1 cellular context compared by ENCODE assay signal in genomic region chr10:49113741-49114141, GRCh38.
TF ChIP-seq lines count a peak whose summit lies in the region.

No MANE protein-coding gene starts in this region.

TF ChIP-seq in IMR-90, 13 proteins besides CTCF, POLR2A, EP300 and RAD21 (continued from another document):
- TF ChIP-seq MXI1 (IDR thresholded peaks at IDR 0.05; ENCODE audit: borderline replicate concordance, low read depth, low read length) (no peak), MAFK (IDR thresholded peaks at IDR 0.05; ENCODE audit: low read depth, low read length) (no peak), RCOR1 (IDR thresholded peaks at IDR 0.05; ENCODE audit: insufficient replicate concordance, low read length) (no peak), FOS (IDR thresholded peaks at IDR 0.05; ENCODE audit: low read depth, low read length) (no peak), ELK1 (IDR thresholded peaks at IDR 0.05; ENCODE audit: borderline replicate concordance, low read depth, low read length) (no peak), SMC3 (IDR thresholded peaks at IDR 0.05; ENCODE audit: low read depth, low read length) (no peak), BHLHE40 (IDR thresholded peaks at IDR 0.05; ENCODE audit: low read depth, low read length) (no peak), CHD1 (IDR thresholded peaks at IDR 0.05; ENCODE audit: low read depth, low read length) (no peak), USF2 (IDR thresholded peaks at IDR 0.05; ENCODE audit: low read depth, low read length) (no peak), NFE2L2 (IDR thresholded peaks at IDR 0.05; ENCODE audit: low read depth, low read length) (no peak), RFX5 (IDR thresholded peaks at IDR 0.05; ENCODE audit: low read depth, low read length) (no peak)
TF ChIP-seq in IMR-90: peak in this region for 0.
